In genomic region chr10:27285093-27285492, GRCh38 we compare ENCODE assay signal across 9 cellular contexts. TPM values are rescaled to one million over a fixed set of nuclear protein-coding genes. Genes with fewer than 3 reads are reported as not detected.
A peak's percentile ranks its signal among the peaks of the same experiment; 100 is the strongest.
DNase-seq lines count a peak whose midpoint lies in the region; ATAC-seq and TF ChIP-seq lines count a peak whose summit lies in the region.
"Had no signal": no experiment of that assay in that cellular context is flagged by ENCODE, and none has a peak within 500 bp of the region (broad histone marks: within the 10 kb centered on the region; RNA-seq: fewer than 3 reads in every experiment).

No MANE protein-coding gene starts in this region.

- no peak overlapping the region for H3K4me3 Mint-ChIP-seq in activated CD4-positive, alpha-beta T cell treated with anti-CD3 and anti-CD28 coated beads, Interleukin-2, amount 10 ng/mL, durations not matched to agents 24 days and 14 days
- H3K4me3 Mint-ChIP-seq: activated naive CD8-positive, alpha-beta T cell had no signal

- H3K36me3 Mint-ChIP-seq in activated CD4-positive, alpha-beta T cell treated with anti-CD3 and anti-CD28 coated beads, Interleukin-2, amount 10 ng/mL, durations not matched to agents 24 days and 14 days (ENCODE audit: low read depth): no peaks in the 10 kb centered on the region
- H3K36me3 Mint-ChIP-seq: activated naive CD8-positive, alpha-beta T cell had no signal

- in situ Hi-C loops in gastrocnemius medialis (cut with MboI; ENCODE audit: low sequenced_read_pairs in 4 of 4): no loop called here

- H3K4me1 Mint-ChIP-seq in activated CD4-positive, alpha-beta T cell treated with anti-CD3 and anti-CD28 coated beads, Interleukin-2, amount 10 ng/mL, durations not matched to agents 24 days and 14 days: peaks cover 5% of the 10 kb centered on the region

- no peaks in the 10 kb centered on the region for H3K27me3 ChIP-seq in gastrocnemius medialis

- no peaks in the 10 kb centered on the region for H3K4me1 ChIP-seq in gastrocnemius medialis

- TF ChIP-seq CTCF in gastrocnemius medialis (IDR thresholded peaks at IDR 0.05 in 4 of 5, conservative IDR thresholded peaks at IDR 0.05 in 1 of 5): peak in 2 of 5 experiments; percentile 21 to 29

- H3K27me3 Mint-ChIP-seq in activated CD4-positive, alpha-beta T cell treated with anti-CD3 and anti-CD28 coated beads, Interleukin-2, amount 10 ng/mL, durations not matched to agents 24 days and 14 days: peaks cover 13% of the 10 kb centered on the region
- H3K27me3 Mint-ChIP-seq: activated naive CD8-positive, alpha-beta T cell had no signal

- H3K27ac Mint-ChIP-seq in activated CD4-positive, alpha-beta T cell treated with anti-CD3 and anti-CD28 coated beads, Interleukin-2, amount 10 ng/mL, durations not matched to agents 24 days and 14 days: no peak overlapping the region
- H3K27ac Mint-ChIP-seq: activated naive CD8-positive, alpha-beta T cell had no signal

- intact Hi-C loops in activated CD4-positive, alpha-beta T cell treated with anti-CD3 and anti-CD28 coated beads, Interleukin-2, amount 10 ng/mL, durations not matched to agents 24 days and 14 days (cut with micrococcal nuclease): loop anchor here (1.0 kb wide), 1 partner anchor 61 kb away; no protein-coding TSS in a partner anchor
- intact Hi-C loops in left ventricle myocardium superior (cut with micrococcal nuclease): no loop called here
- intact Hi-C loops in gastrocnemius medialis (cut with DNase I; ENCODE audit: low total_unique reads): no loop called here

- peak in 4 of 6 experiments; percentile 9 to 35 (median 22) for DNase-seq in stimulated activated naive CD4-positive, alpha-beta T cell (lab: John Stamatoyannopoulos, UW)
- DNase-seq in stimulated activated naive CD4-positive, alpha-beta T cell treated with Interleukin-2 at 50 U/mL for 16 hours (lab: John Stamatoyannopoulos, UW): no peak
- peak; percentile 78 for DNase-seq in activated CD4-positive, alpha-beta T cell treated with anti-CD3 and anti-CD28 coated beads, Interleukin-2, amount 10 ng/mL, durations not matched to agents 24 days and 14 days
- no peak for DNase-seq in left ventricle myocardium superior
- DNase-seq in gastrocnemius medialis: no peak
- DNase-seq in HuH-7.5 (ENCODE audit: low spot score): no peak
- DNase-seq in SW480 (ENCODE audit: low spot score): no peak

- no peaks in the 10 kb centered on the region for H3K36me3 ChIP-seq in gastrocnemius medialis

- ATAC-seq in left ventricle myocardium superior (peak; percentile 73), HG03097 (IDR thresholded peaks at IDR 0.05; ENCODE audit: low FRiP score, unreplicated experiment) (no peak), gastrocnemius medialis (no peak)

- no peak for TF ChIP-seq POLR2A in gastrocnemius medialis (IDR thresholded peaks at IDR 0.05)

- H3K9me3 Mint-ChIP-seq in activated CD4-positive, alpha-beta T cell treated with anti-CD3 and anti-CD28 coated beads, Interleukin-2, amount 10 ng/mL, durations not matched to agents 24 days and 14 days: no peaks in the 10 kb centered on the region

- no peak overlapping the region for H3K4me3 ChIP-seq in gastrocnemius medialis

- H3K27ac ChIP-seq in gastrocnemius medialis: no peak overlapping the region

- no peaks in the 10 kb centered on the region for H3K9me3 ChIP-seq in gastrocnemius medialis

RNA-seq across cellular contexts. Expression of gene ACBD5, which starts 44.5 kb away (rescaled TPM):
- 22.3 and 23.4 TPM in 2 replicates for total RNA-seq in activated CD4-positive, alpha-beta T cell treated with anti-CD3 and anti-CD28 coated beads, Interleukin-2, amount 10 ng/mL, durations not matched to agents 24 days and 14 days
- total RNA-seq in left ventricle myocardium superior (87.7 TPM), gastrocnemius medialis (10 to 100 TPM; 24.0 to 37.4 (median 34.3) TPM)

Comparison
In these comparisons a context has a peak if more than half of its experiments do, and no peak if none do; other contexts are left out.
1. DNase-seq: peak in stimulated activated naive CD4-positive, alpha-beta T cell (4 of 6) and activated CD4-positive, alpha-beta T cell treated with anti-CD3 and anti-CD28 coated beads, Interleukin-2, amount 10 ng/mL, durations not matched to agents 24 days and 14 days (single experiment); none in stimulated activated naive CD4-positive, alpha-beta T cell treated with Interleukin-2 at 50 U/mL for 16 hours (single experiment), left ventricle myocardium superior (single experiment), gastrocnemius medialis (0 of 2), HuH-7.5 (single experiment) and SW480 (single experiment).